Comparison of ENCODE assay signal across 1 cellular context in the genomic region with DNA sequence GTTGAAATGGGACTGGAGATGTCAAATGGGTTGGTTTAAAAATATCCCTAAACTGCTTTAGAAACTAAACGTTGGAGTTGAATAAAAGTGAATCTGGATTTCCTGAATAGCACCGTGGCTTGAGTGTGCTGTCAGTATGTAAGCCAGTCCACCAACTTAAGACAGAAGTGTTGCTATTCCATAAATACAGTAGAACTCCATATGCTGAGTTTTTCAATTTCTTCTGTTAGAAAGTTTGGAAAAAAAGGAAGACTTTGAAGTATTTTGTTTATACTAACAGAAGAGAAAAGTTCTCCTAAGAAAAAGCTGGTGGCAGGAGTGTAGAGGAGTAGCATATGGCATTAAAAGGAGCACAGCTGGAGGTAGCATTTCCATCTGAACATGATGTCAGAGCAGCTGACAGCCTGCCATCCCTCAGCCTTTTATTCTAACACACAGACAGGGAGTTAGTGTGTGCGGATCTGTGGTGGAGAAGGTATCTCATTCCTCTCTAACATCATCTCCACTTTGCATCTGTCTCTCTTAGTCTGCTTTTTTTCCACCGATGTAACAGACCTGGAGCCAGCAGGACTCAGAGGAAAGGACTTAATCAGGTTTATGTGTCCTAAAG.
TF ChIP-seq lines count a peak whose summit lies in the region.

A gene (plus strand): TSS at position 449 of the 610 bp plus-strand sequence. CDS start 149 bp downstream, at position 598.

TF ChIP-seq in GM23338, 12 proteins besides CTCF, POLR2A, EP300 and RAD21 (continued from another document):
- TF ChIP-seq, protein P1, sequence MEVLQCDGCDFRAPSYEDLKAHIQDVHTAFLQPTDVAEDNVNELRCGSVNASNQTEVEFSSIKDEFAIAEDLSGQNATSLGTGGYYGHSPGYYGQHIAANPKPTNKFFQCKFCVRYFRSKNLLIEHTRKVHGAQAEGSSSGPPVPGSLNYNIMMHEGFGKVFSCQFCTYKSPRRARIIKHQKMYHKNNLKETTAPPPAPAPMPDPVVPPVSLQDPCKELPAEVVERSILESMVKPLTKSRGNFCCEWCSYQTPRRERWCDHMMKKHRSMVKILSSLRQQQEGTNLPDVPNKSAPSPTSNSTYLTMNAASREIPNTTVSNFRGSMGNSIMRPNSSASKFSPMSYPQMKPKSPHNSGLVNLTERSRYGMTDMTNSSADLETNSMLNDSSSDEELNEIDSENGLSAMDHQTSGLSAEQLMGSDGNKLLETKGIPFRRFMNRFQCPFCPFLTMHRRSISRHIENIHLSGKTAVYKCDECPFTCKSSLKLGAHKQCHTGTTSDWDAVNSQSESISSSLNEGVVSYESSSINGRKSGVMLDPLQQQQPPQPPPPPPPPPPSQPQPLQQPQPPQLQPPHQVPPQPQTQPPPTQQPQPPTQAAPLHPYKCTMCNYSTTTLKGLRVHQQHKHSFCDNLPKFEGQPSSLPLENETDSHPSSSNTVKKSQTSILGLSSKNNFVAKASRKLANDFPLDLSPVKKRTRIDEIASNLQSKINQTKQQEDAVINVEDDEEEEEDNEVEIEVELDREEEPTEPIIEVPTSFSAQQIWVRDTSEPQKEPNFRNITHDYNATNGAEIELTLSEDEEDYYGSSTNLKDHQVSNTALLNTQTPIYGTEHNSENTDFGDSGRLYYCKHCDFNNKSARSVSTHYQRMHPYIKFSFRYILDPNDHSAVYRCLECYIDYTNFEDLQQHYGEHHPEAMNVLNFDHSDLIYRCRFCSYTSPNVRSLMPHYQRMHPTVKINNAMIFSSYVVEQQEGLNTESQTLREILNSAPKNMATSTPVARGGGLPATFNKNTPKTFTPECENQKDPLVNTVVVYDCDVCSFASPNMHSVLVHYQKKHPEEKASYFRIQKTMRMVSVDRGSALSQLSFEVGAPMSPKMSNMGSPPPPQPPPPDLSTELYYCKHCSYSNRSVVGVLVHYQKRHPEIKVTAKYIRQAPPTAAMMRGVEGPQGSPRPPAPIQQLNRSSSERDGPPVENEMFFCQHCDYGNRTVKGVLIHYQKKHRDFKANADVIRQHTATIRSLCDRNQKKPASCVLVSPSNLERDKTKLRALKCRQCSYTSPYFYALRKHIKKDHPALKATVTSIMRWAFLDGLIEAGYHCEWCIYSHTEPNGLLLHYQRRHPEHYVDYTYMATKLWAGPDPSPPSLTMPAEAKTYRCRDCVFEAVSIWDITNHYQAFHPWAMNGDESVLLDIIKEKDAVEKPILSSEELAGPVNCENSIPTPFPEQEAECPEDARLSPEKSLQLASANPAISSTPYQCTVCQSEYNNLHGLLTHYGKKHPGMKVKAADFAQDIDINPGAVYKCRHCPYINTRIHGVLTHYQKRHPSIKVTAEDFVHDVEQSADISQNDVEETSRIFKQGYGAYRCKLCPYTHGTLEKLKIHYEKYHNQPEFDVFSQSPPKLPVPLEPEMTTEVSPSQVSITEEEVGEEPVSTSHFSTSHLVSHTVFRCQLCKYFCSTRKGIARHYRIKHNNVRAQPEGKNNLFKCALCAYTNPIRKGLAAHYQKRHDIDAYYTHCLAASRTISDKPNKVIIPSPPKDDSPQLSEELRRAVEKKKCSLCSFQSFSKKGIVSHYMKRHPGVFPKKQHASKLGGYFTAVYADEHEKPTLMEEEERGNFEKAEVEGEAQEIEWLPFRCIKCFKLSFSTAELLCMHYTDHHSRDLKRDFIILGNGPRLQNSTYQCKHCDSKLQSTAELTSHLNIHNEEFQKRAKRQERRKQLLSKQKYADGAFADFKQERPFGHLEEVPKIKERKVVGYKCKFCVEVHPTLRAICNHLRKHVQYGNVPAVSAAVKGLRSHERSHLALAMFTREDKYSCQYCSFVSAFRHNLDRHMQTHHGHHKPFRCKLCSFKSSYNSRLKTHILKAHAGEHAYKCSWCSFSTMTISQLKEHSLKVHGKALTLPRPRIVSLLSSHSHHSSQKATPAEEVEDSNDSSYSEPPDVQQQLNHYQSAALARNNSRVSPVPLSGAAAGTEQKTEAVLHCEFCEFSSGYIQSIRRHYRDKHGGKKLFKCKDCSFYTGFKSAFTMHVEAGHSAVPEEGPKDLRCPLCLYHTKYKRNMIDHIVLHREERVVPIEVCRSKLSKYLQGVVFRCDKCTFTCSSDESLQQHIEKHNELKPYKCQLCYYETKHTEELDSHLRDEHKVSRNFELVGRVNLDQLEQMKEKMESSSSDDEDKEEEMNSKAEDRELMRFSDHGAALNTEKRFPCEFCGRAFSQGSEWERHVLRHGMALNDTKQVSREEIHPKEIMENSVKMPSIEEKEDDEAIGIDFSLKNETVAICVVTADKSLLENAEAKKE (CRISPR knock-in tag; IDR thresholded peaks at IDR 0.05): no peak
- TF ChIP-seq CREB1 (CRISPR knock-in tag; IDR thresholded peaks at IDR 0.05; ENCODE audit: low read depth) (no peak), NANOG (IDR thresholded peaks at IDR 0.05; ENCODE audit: borderline replicate concordance) (no peak), ZNF331 (CRISPR knock-in tag; IDR thresholded peaks at IDR 0.05; ENCODE audit: low read depth) (no peak), JUNB (IDR thresholded peaks at IDR 0.05; ENCODE audit: unreplicated experiment) (no peak), ZNF114 (CRISPR knock-in tag; IDR thresholded peaks at IDR 0.05) (no peak), STAT1 (IDR thresholded peaks at IDR 0.05; ENCODE audit: unreplicated experiment) (no peak), EZH2phosphoT487 (IDR thresholded peaks at IDR 0.05; ENCODE audit: unreplicated experiment) (no peak), EZH2 (IDR thresholded peaks at IDR 0.05; ENCODE audit: low read depth, unreplicated experiment) (no peak)
- TF ChIP-seq, protein P2, sequence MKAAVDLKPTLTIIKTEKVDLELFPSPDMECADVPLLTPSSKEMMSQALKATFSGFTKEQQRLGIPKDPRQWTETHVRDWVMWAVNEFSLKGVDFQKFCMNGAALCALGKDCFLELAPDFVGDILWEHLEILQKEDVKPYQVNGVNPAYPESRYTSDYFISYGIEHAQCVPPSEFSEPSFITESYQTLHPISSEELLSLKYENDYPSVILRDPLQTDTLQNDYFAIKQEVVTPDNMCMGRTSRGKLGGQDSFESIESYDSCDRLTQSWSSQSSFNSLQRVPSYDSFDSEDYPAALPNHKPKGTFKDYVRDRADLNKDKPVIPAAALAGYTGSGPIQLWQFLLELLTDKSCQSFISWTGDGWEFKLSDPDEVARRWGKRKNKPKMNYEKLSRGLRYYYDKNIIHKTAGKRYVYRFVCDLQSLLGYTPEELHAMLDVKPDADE (IDR thresholded peaks at IDR 0.05): no peak
